In genomic region chr1:30111431-30111830, GRCh38 we compare ENCODE assay signal across 8 cellular contexts.
DNase-seq lines count a peak whose midpoint lies in the region; TF ChIP-seq lines count a peak whose summit lies in the region.

No MANE protein-coding gene starts in this region.

- TF ChIP-seq RAD21 in Ishikawa (IDR thresholded peaks at IDR 0.05; ENCODE audit: low read depth): peak; percentile 66

- no peaks in the 10 kb centered on the region for H3K79me2 ChIP-seq in osteoblast (ENCODE audit: insufficient read depth, low read length)

- TF ChIP-seq CTCF in fibroblast of mammary gland (conservative IDR thresholded peaks at IDR 0.05; ENCODE audit: control insufficient read depth, insufficient read depth, low read depth, low read length) (peak; percentile 52), osteoblast (IDR thresholded peaks at IDR 0.05; ENCODE audit: extremely low read depth, low read depth, low read length) (peak; percentile 66)

- TF ChIP-seq EP300 in Ishikawa (IDR thresholded peaks at IDR 0.05; ENCODE audit: borderline replicate concordance): no peak

- DNase-seq in DMS 273 (lab: John Stamatoyannopoulos, UW; ENCODE audit: unreplicated experiment) (peak; percentile 79), DMS 273 treated with DMSO at 0.1 percent for 48 hours (lab: John Stamatoyannopoulos, UW) (no peak), SKM-1 (lab: John Stamatoyannopoulos, UW; ENCODE audit: unreplicated experiment) (peak; percentile 11), fibroblast of mammary gland (ENCODE audit: low read depth) (peak; percentile 46), osteoblast (ENCODE audit: insufficient read length, low spot score, missing footprints) (peak; percentile 93), OCI-M2 (lab: John Stamatoyannopoulos, UW; ENCODE audit: unreplicated experiment) (no peak)
- no peak for DNase-seq in stimulated activated naive CD4-positive, alpha-beta T cell treated with Interleukin-2 at 50 U/mL for 16 hours (lab: John Stamatoyannopoulos, UW)

- H3K4me2 ChIP-seq in osteoblast (ENCODE audit: insufficient read depth, low read length): no peak overlapping the region

- H3K4me3 ChIP-seq in fibroblast of mammary gland (ENCODE audit: control insufficient read depth, low read depth, low read length): no peak overlapping the region
- no peak overlapping the region for H3K4me3 ChIP-seq in osteoblast (ENCODE audit: insufficient read depth, low read length)

- peaks cover 16% of the 10 kb centered on the region for H3K27me3 ChIP-seq in osteoblast (ENCODE audit: insufficient read depth, low read length)

- no peaks in the 10 kb centered on the region for H3K9me3 ChIP-seq in osteoblast (ENCODE audit: low read depth, low read length)

- H4K20me1 ChIP-seq in osteoblast (ENCODE audit: insufficient read depth, low read length): no peaks in the 10 kb centered on the region

- H3K27ac ChIP-seq in osteoblast (ENCODE audit: low read depth, low read length): no peak overlapping the region

- no peak overlapping the region for H2AFZ ChIP-seq in osteoblast (ENCODE audit: low read length)

- no peaks in the 10 kb centered on the region for H3K36me3 ChIP-seq in osteoblast (ENCODE audit: insufficient read depth, low read length)

- H3K4me1 ChIP-seq in osteoblast (ENCODE audit: insufficient read depth, low read length): no peaks in the 10 kb centered on the region

TF ChIP-seq in Ishikawa, 13 proteins besides CTCF, POLR2A, EP300 and RAD21:
- TF ChIP-seq ZBTB7A (IDR thresholded peaks at IDR 0.05; ENCODE audit: low read depth) (no peak), CREB1 (IDR thresholded peaks at IDR 0.05; ENCODE audit: low read depth) (no peak), TAF1 (IDR thresholded peaks at IDR 0.05; ENCODE audit: low read depth) (no peak), NFIC (IDR thresholded peaks at IDR 0.05) (no peak), FOXM1 (IDR thresholded peaks at IDR 0.05; ENCODE audit: borderline replicate concordance, low read depth) (no peak), TCF12 (IDR thresholded peaks at IDR 0.05; ENCODE audit: low read depth) (no peak), YY1 (IDR thresholded peaks at IDR 0.05; ENCODE audit: low read depth) (no peak), EGR1 (IDR thresholded peaks at IDR 0.05) (no peak), CEBPB (IDR thresholded peaks at IDR 0.05) (no peak)
- TF ChIP-seq, protein P1, sequence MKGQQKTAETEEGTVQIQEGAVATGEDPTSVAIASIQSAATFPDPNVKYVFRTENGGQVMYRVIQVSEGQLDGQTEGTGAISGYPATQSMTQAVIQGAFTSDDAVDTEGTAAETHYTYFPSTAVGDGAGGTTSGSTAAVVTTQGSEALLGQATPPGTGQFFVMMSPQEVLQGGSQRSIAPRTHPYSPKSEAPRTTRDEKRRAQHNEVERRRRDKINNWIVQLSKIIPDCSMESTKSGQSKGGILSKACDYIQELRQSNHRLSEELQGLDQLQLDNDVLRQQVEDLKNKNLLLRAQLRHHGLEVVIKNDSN (IDR thresholded peaks at IDR 0.05): no peak
- TF ChIP-seq, protein P2, sequence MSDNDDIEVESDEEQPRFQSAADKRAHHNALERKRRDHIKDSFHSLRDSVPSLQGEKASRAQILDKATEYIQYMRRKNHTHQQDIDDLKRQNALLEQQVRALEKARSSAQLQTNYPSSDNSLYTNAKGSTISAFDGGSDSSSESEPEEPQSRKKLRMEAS (IDR thresholded peaks at IDR 0.05): no peak
- TF ChIP-seq, protein P3, sequence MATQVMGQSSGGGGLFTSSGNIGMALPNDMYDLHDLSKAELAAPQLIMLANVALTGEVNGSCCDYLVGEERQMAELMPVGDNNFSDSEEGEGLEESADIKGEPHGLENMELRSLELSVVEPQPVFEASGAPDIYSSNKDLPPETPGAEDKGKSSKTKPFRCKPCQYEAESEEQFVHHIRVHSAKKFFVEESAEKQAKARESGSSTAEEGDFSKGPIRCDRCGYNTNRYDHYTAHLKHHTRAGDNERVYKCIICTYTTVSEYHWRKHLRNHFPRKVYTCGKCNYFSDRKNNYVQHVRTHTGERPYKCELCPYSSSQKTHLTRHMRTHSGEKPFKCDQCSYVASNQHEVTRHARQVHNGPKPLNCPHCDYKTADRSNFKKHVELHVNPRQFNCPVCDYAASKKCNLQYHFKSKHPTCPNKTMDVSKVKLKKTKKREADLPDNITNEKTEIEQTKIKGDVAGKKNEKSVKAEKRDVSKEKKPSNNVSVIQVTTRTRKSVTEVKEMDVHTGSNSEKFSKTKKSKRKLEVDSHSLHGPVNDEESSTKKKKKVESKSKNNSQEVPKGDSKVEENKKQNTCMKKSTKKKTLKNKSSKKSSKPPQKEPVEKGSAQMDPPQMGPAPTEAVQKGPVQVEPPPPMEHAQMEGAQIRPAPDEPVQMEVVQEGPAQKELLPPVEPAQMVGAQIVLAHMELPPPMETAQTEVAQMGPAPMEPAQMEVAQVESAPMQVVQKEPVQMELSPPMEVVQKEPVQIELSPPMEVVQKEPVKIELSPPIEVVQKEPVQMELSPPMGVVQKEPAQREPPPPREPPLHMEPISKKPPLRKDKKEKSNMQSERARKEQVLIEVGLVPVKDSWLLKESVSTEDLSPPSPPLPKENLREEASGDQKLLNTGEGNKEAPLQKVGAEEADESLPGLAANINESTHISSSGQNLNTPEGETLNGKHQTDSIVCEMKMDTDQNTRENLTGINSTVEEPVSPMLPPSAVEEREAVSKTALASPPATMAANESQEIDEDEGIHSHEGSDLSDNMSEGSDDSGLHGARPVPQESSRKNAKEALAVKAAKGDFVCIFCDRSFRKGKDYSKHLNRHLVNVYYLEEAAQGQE (IDR thresholded peaks at IDR 0.05; ENCODE audit: low read depth): no peak
TF ChIP-seq in Ishikawa: peak in this region for 0.

Comparison
In these comparisons a context has a peak if more than half of its experiments do, and no peak if none do; other contexts are left out.
1. DNase-seq: peak in DMS 273 (single experiment), SKM-1 (single experiment), fibroblast of mammary gland (single experiment) and osteoblast (single experiment); none in DMS 273 treated with DMSO at 0.1 percent for 48 hours (single experiment), stimulated activated naive CD4-positive, alpha-beta T cell treated with Interleukin-2 at 50 U/mL for 16 hours (single experiment) and OCI-M2 (single experiment).